9 cellular contexts compared by ENCODE assay signal in genomic region chr4:77821775-77822174, GRCh38. TPM values are rescaled to one million over a fixed set of nuclear protein-coding genes. Genes with fewer than 3 reads are reported as not detected.
DNase-seq lines count a peak whose midpoint lies in the region; ATAC-seq and TF ChIP-seq lines count a peak whose summit lies in the region.
"Had no signal": no experiment of that assay in that cellular context is flagged by ENCODE, and none has a peak within 500 bp of the region (broad histone marks: within the 10 kb centered on the region; RNA-seq: fewer than 3 reads in every experiment).

No MANE protein-coding gene starts in this region.

- H3K27me3 ChIP-seq in mucosa of stomach (ENCODE audit: control insufficient read depth, insufficient read depth, low read length) = no peaks in the 10 kb centered on the region

- peak overlapping the region; percentile 9 for H3K9ac ChIP-seq in mucosa of stomach (ENCODE audit: low read length)

- DNase-seq in activated T-cell treated with anti-CD3 and anti-CD28 coated beads for 4 hours = peak; percentile 29
- no peak for DNase-seq in activated T-cell treated with anti-CD3 and anti-CD28 coated beads, Interleukin-2, amount 50 U/mL, for 1 hour
- peak; percentile 19 for DNase-seq in activated T-helper 2 cell treated with anti-CD3 and anti-CD28 coated beads, Interferon-gamma antibody, Interleukin-2, Interleukin-4, amounts not matched to agents 10 μg/mL and 5 μg/mL and 100 μg/mL, durations not matched to agents 14 hours and 24 hours and 36 hours (ENCODE audit: low spot score)
- no peak for DNase-seq in type B pancreatic cell (ENCODE audit: extremely low spot score, unreplicated experiment)
- DNase-seq in occipital lobe (lab: John Stamatoyannopoulos, UW) = no peak
- no peak for DNase-seq in NCI-H1694 treated with DMSO at 0.1 percent for 48 hours (lab: John Stamatoyannopoulos, UW)
- DNase-seq: IMR-90 had no signal

- H3K4me3 ChIP-seq in mucosa of stomach (ENCODE audit: low read length) = no peak overlapping the region

- ATAC-seq in GM21526 (IDR thresholded peaks at IDR 0.05; ENCODE audit: low FRiP score, unreplicated experiment) = no peak

- peaks cover 16% of the 10 kb centered on the region for H3K4me1 ChIP-seq in mucosa of stomach (ENCODE audit: control insufficient read depth, insufficient read depth, low read length)

- intact Hi-C loops in activated T-helper 2 cell treated with anti-CD3 and anti-CD28 coated beads, Interferon-gamma antibody, Interleukin-2, Interleukin-4, amounts not matched to agents 10 μg/mL and 5 μg/mL and 100 μg/mL, durations not matched to agents 14 hours and 24 hours and 36 hours (cut with micrococcal nuclease) = loop anchor here (1.0 to 2.0 kb wide), 2 partner anchors 22 to 87 kb away; no protein-coding TSS in a partner anchor

- no peaks in the 10 kb centered on the region for H3K27me3 Mint-ChIP-seq in activated T-helper 2 cell treated with anti-CD3 and anti-CD28 coated beads, Interferon-gamma antibody, Interleukin-2, Interleukin-4, amounts not matched to agents 10 μg/mL and 5 μg/mL and 100 μg/mL, durations not matched to agents 14 hours and 24 hours and 36 hours (ENCODE audit: low read depth)
- H3K27me3 Mint-ChIP-seq in type B pancreatic cell = peaks cover 4% of the 10 kb centered on the region

- H3K27ac Mint-ChIP-seq in activated T-helper 2 cell treated with anti-CD3 and anti-CD28 coated beads, Interferon-gamma antibody, Interleukin-2, Interleukin-4, amounts not matched to agents 10 μg/mL and 5 μg/mL and 100 μg/mL, durations not matched to agents 14 hours and 24 hours and 36 hours = peak overlapping the region; percentile 86
- peak overlapping the region; percentile 72 for H3K27ac Mint-ChIP-seq in type B pancreatic cell

- TF ChIP-seq CTCF in type B pancreatic cell (conservative IDR thresholded peaks at IDR 0.05) = no peak

- no peaks in the 10 kb centered on the region for H3K9me3 Mint-ChIP-seq in activated T-helper 2 cell treated with anti-CD3 and anti-CD28 coated beads, Interferon-gamma antibody, Interleukin-2, Interleukin-4, amounts not matched to agents 10 μg/mL and 5 μg/mL and 100 μg/mL, durations not matched to agents 14 hours and 24 hours and 36 hours
- H3K9me3 Mint-ChIP-seq in type B pancreatic cell = no peaks in the 10 kb centered on the region

- no peaks in the 10 kb centered on the region for H3K9me3 ChIP-seq in mucosa of stomach (ENCODE audit: control insufficient read depth, low read length)

- H3K4me1 Mint-ChIP-seq in activated T-helper 2 cell treated with anti-CD3 and anti-CD28 coated beads, Interferon-gamma antibody, Interleukin-2, Interleukin-4, amounts not matched to agents 10 μg/mL and 5 μg/mL and 100 μg/mL, durations not matched to agents 14 hours and 24 hours and 36 hours (ENCODE audit: low read depth) = peaks cover 26% of the 10 kb centered on the region
- H3K4me1 Mint-ChIP-seq in type B pancreatic cell (ENCODE audit: unreplicated experiment) = peaks cover 24% of the 10 kb centered on the region

- H3K36me3 ChIP-seq in mucosa of stomach (ENCODE audit: control insufficient read depth, insufficient read depth, low read length) = no peaks in the 10 kb centered on the region

- peak overlapping the region; percentile 62 for H3K4me3 Mint-ChIP-seq in activated T-helper 2 cell treated with anti-CD3 and anti-CD28 coated beads, Interferon-gamma antibody, Interleukin-2, Interleukin-4, amounts not matched to agents 10 μg/mL and 5 μg/mL and 100 μg/mL, durations not matched to agents 14 hours and 24 hours and 36 hours (ENCODE audit: low read depth)
- H3K4me3 Mint-ChIP-seq in type B pancreatic cell = peak overlapping the region; percentile 26

- H3K36me3 Mint-ChIP-seq in activated T-helper 2 cell treated with anti-CD3 and anti-CD28 coated beads, Interferon-gamma antibody, Interleukin-2, Interleukin-4, amounts not matched to agents 10 μg/mL and 5 μg/mL and 100 μg/mL, durations not matched to agents 14 hours and 24 hours and 36 hours (ENCODE audit: low read depth) = peaks cover 18% of the 10 kb centered on the region
- no peaks in the 10 kb centered on the region for H3K36me3 Mint-ChIP-seq in type B pancreatic cell

RNA-seq across cellular contexts. Expression of gene CNOT6L, which starts 2.6 kb away (rescaled TPM):
- total RNA-seq in activated T-helper 2 cell treated with anti-CD3 and anti-CD28 coated beads, Interferon-gamma antibody, Interleukin-2, Interleukin-4, amounts not matched to agents 10 μg/mL and 5 μg/mL and 100 μg/mL, durations not matched to agents 14 hours and 24 hours and 36 hours = 94.8 and 105 TPM in 2 replicates
- total RNA-seq in type B pancreatic cell (ENCODE audit: low replicate concordance) (30.0 and 40.1 TPM in 2 replicates), occipital lobe (49.4 TPM)

RNA-seq across cellular contexts. Expression of gene MRPL1, which starts 40.9 kb away (rescaled TPM):
- 50.6 and 60.3 TPM in 2 replicates for total RNA-seq in activated T-helper 2 cell treated with anti-CD3 and anti-CD28 coated beads, Interferon-gamma antibody, Interleukin-2, Interleukin-4, amounts not matched to agents 10 μg/mL and 5 μg/mL and 100 μg/mL, durations not matched to agents 14 hours and 24 hours and 36 hours
- total RNA-seq in type B pancreatic cell (ENCODE audit: low replicate concordance) (27.1 and 44.1 TPM in 2 replicates), occipital lobe (40.9 TPM)

Comparison
In these comparisons a context has a peak if more than half of its experiments do, and no peak if none do; other contexts are left out.
1. DNase-seq: peak in activated T-cell treated with anti-CD3 and anti-CD28 coated beads for 4 hours (single experiment) and activated T-helper 2 cell treated with anti-CD3 and anti-CD28 coated beads, Interferon-gamma antibody, Interleukin-2, Interleukin-4, amounts not matched to agents 10 μg/mL and 5 μg/mL and 100 μg/mL, durations not matched to agents 14 hours and 24 hours and 36 hours (single experiment); none in activated T-cell treated with anti-CD3 and anti-CD28 coated beads, Interleukin-2, amount 50 U/mL, for 1 hour (single experiment), type B pancreatic cell (single experiment), occipital lobe (single experiment) and NCI-H1694 treated with DMSO at 0.1 percent for 48 hours (single experiment).